ENCODE assay signal across 19 cellular contexts in the genomic region with DNA sequence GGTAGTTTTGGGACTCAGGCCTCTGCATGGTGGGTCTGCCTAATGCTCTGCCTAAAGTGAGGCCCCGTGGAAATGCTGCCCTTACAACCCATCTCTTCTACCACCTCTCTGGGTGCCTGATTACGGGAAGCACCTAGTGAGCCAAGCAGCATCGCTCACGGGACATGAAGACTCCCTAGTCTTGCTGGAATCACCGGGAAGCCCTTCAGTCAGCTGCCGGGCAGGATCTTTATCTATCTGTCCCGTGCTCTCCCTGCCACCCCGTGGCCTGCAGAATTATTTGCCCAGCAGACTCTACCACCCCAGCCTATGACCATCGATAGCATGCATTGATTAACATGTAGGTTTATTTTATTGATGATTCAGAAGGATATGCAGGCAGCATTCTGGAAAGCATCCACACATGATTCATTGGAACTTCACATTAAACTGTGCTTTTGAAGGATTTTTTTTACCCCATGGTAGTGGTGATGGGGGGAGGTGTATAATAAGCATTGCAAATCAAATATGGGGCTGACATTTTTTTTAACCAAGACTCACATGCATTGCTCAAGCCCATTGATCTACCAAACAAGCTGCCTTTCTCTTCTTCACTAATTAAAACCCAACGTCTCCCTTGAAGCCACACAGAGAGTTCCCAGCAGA.
"Had no signal": no experiment of that assay in that cellular context is flagged by ENCODE, and none has a peak within 500 bp of the region (broad histone marks: within the 10 kb centered on the region; RNA-seq: fewer than 3 reads in every experiment).

No MANE protein-coding gene starts in this region.

- H3K4me1 ChIP-seq: esophagus squamous epithelium had no signal

- H3K27ac Mint-ChIP-seq: activated CD8-positive, alpha-beta T cell treated with anti-CD3 and anti-CD28 coated beads for 36 hours; activated naive CD4-positive, alpha-beta T cell treated with anti-CD3 and anti-CD28 coated beads, Interleukin-2, amount 50 U/mL, for 72 hours; T-helper 17 cell had no signal

- DNase-seq: activated CD4-positive, alpha-beta T cell treated with anti-CD3 and anti-CD28 coated beads for 4 hours; activated CD8-positive, alpha-beta T cell treated with anti-CD3 and anti-CD28 coated beads for 36 hours; activated gamma-delta T cell; activated T-cell treated with anti-CD3 and anti-CD28 coated beads, Interleukin-2, amount 50 U/mL, for 4 hours; amniotic stem cell; effector CD8-positive, alpha-beta T cell; esophagus squamous epithelium; gastrocnemius medialis; heart left ventricle; immature natural killer cell; mesenchymal stem cell; natural killer cell; nucleus accumbens; stimulated activated CD4-positive, alpha-beta T cell treated with anti-CD3 and anti-CD28 coated beads, Interleukin-1b, Interleukin-23, amount 100 ng/mL, for 48 hours; T-helper 17 cell; WERI-Rb-1 had no signal

- H3K9me3 ChIP-seq: esophagus squamous epithelium, gastrocnemius medialis, heart left ventricle, right atrium auricular region had no signal

- H3K27ac ChIP-seq: esophagus squamous epithelium, heart left ventricle, right atrium auricular region, WERI-Rb-1 had no signal

- H3K36me3 ChIP-seq: esophagus squamous epithelium, gastrocnemius medialis, heart left ventricle, right atrium auricular region, WERI-Rb-1 had no signal

- ATAC-seq: activated CD8-positive, alpha-beta T cell treated with anti-CD3 and anti-CD28 coated beads for 36 hours; activated naive CD4-positive, alpha-beta T cell treated with anti-CD3 and anti-CD28 coated beads, Interleukin-2, amount 50 U/mL, for 72 hours; activated T-cell treated with anti-CD3 and anti-CD28 coated beads, Interleukin-2, amount 50 U/mL, for 4 hours; gastrocnemius medialis; heart left ventricle; natural killer cell; T-helper 17 cell had no signal

- H3K4me3 Mint-ChIP-seq: activated CD8-positive, alpha-beta T cell treated with anti-CD3 and anti-CD28 coated beads for 36 hours; activated T-cell treated with anti-CD3 and anti-CD28 coated beads, Interleukin-2, amount 50 U/mL, for 4 hours; immature natural killer cell; natural killer cell; T-helper 17 cell had no signal

- H3K9me3 Mint-ChIP-seq: activated CD8-positive, alpha-beta T cell treated with anti-CD3 and anti-CD28 coated beads for 36 hours; activated naive CD4-positive, alpha-beta T cell treated with anti-CD3 and anti-CD28 coated beads, Interleukin-2, amount 50 U/mL, for 72 hours; activated T-cell treated with anti-CD3 and anti-CD28 coated beads, Interleukin-2, amount 50 U/mL, for 4 hours; immature natural killer cell; natural killer cell had no signal

- FAIRE-seq: endothelial cell of umbilical vein had no signal

- H3K27me3 ChIP-seq: gastrocnemius medialis, right atrium auricular region had no signal

- H3K36me3 Mint-ChIP-seq: activated naive CD4-positive, alpha-beta T cell treated with anti-CD3 and anti-CD28 coated beads, Interleukin-2, amount 50 U/mL, for 72 hours; immature natural killer cell; natural killer cell had no signal

- H3K4me3 ChIP-seq: esophagus squamous epithelium, gastrocnemius medialis, heart left ventricle, right atrium auricular region had no signal
